2 cellular contexts compared by ENCODE assay signal in genomic region chr9:71884005-71884404, GRCh38.
TF ChIP-seq lines count a peak whose summit lies in the region.

No MANE protein-coding gene starts in this region.

TF ChIP-seq in HEK293, 187 proteins besides CTCF, POLR2A, EP300 and RAD21:
- TF ChIP-seq ZSCAN18 (tag by site-specific recombination; IDR thresholded peaks at IDR 0.05) (no peak), BCL6B (tag by site-specific recombination; IDR thresholded peaks at IDR 0.05) (no peak), ZNF169 (tag by site-specific recombination; IDR thresholded peaks at IDR 0.05) (no peak), ZNF184 (tag by site-specific recombination; IDR thresholded peaks at IDR 0.05) (peak; percentile 99), SETDB1 (IDR thresholded peaks at IDR 0.05; ENCODE audit: insufficient read length, low read length) (peak; percentile 45), KLF1 (tag by site-specific recombination; IDR thresholded peaks at IDR 0.05) (no peak), ZNF585B (tag by site-specific recombination; IDR thresholded peaks at IDR 0.05) (no peak), ZNF2 (tag by site-specific recombination; IDR thresholded peaks at IDR 0.05) (no peak), HIC1 (tag by site-specific recombination; IDR thresholded peaks at IDR 0.05) (no peak)
TF ChIP-seq in HEK293: peak in this region for 2.

TF ChIP-seq in H1, 55 proteins besides CTCF, POLR2A, EP300 and RAD21:
- TF ChIP-seq KDM1A (IDR thresholded peaks at IDR 0.05; ENCODE audit: borderline replicate concordance, low read length) (peak; percentile 56; the same call in 1 of the 2 replicates), GABPA (IDR thresholded peaks at IDR 0.05; ENCODE audit: borderline replicate concordance, insufficient read depth, low read length) (no peak), SAP30 (IDR thresholded peaks at IDR 0.05; ENCODE audit: insufficient read depth, insufficient replicate concordance, low read length) (no peak), TAF1 (IDR thresholded peaks at IDR 0.05; ENCODE audit: low read depth, low read length) (no peak)
